18 cellular contexts compared by ENCODE assay signal in the genomic region with DNA sequence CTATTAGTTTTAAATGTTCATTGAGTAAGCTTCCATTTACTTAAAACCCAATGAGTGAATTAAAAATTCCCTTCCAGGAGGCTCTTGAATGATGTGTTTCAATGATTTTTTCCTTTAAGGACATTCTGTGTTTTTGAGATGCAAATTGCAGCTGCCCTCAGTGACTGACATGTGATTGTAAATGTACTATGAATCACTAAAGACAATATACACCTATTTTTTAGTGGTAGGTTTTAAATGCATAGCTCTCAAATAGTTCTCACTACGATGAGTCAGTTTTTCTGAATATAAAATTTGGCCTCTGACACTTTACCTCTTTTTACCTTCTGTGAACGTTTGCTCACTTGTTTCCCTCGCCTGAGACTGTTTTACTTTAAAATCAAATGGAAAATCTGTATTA.
DNase-seq lines count a peak whose midpoint lies in the region; ATAC-seq and TF ChIP-seq lines count a peak whose summit lies in the region.
"Had no signal": no experiment of that assay in that cellular context is flagged by ENCODE, and none has a peak within 500 bp of the region (broad histone marks: within the 10 kb centered on the region; RNA-seq: fewer than 3 reads in every experiment).

No MANE protein-coding gene starts in this region.

- H3K9me3 ChIP-seq in smooth muscle cell (replicated peaks; ENCODE audit: low read depth) = no peaks in the 10 kb centered on the region
- H3K9me3 ChIP-seq: BLaER1 had no signal

- H4K20me1 ChIP-seq in GM23338 (replicated peaks; ENCODE audit: insufficient read depth) = no peaks in the 10 kb centered on the region
- H4K20me1 ChIP-seq in smooth muscle cell (ENCODE audit: low read depth) = no peaks in the 10 kb centered on the region
- H4K20me1 ChIP-seq: BLaER1 had no signal

- H3K27me3 ChIP-seq in GM23338 (ENCODE audit: insufficient read depth) (no peaks in the 10 kb centered on the region), smooth muscle cell (ENCODE audit: low read depth) (peaks cover 3% of the 10 kb centered on the region)
- H3K27me3 ChIP-seq: BLaER1 had no signal

- H3K36me3 Mint-ChIP-seq in GM23338 (ENCODE audit: low read depth) = no peaks in the 10 kb centered on the region
- H3K36me3 Mint-ChIP-seq: CD4-positive, CD25-positive, alpha-beta regulatory T cell; CD8-positive, alpha-beta T cell had no signal

- H3F3A ChIP-seq in GM23338 (replicated peaks; ENCODE audit: low read depth) = no peaks in the 10 kb centered on the region
- H3F3A ChIP-seq in smooth muscle cell (ENCODE audit: low read depth) = no peaks in the 10 kb centered on the region

- H3K9ac ChIP-seq in smooth muscle cell (ENCODE audit: low read depth) = no peak overlapping the region
- H3K9ac ChIP-seq: BLaER1 had no signal

- H3K79me2 ChIP-seq in GM23338 (replicated peaks; ENCODE audit: insufficient read depth) (no peaks in the 10 kb centered on the region), smooth muscle cell (ENCODE audit: low read depth) (no peaks in the 10 kb centered on the region)

- CTCF ChIA-PET in RWPE1 (lab: Yijun Ruan, JAX) = no interaction called here

- TF ChIP-seq CTCF in GM23338 (conservative IDR thresholded peaks at IDR 0.05; ENCODE audit: low read depth in 2 of 2) (no peak), RWPE1 (conservative IDR thresholded peaks at IDR 0.05; ENCODE audit: low read depth) (no peak), epithelial cell of esophagus (IDR thresholded peaks at IDR 0.05; ENCODE audit: insufficient read depth, low read depth, low read length, missing control alignments) (no peak), smooth muscle cell (IDR thresholded peaks at IDR 0.05; ENCODE audit: borderline replicate concordance, insufficient read depth, poor library complexity, severe bottlenecking) (no peak)

- H3K27me3 Mint-ChIP-seq in GM23338 (ENCODE audit: insufficient read depth, low read depth, poor library complexity) = peaks cover 1% of the 10 kb centered on the region
- H3K27me3 Mint-ChIP-seq: CD4-positive, CD25-positive, alpha-beta regulatory T cell had no signal

- no peak for ATAC-seq in GM23338
- ATAC-seq: CD8-positive, alpha-beta T cell had no signal

- H3K9me3 Mint-ChIP-seq in GM23338 = no peaks in the 10 kb centered on the region
- H3K9me3 Mint-ChIP-seq: CD8-positive, alpha-beta T cell had no signal

- H3K4me3 Mint-ChIP-seq in GM23338 = no peak overlapping the region
- H3K4me3 Mint-ChIP-seq: B cell; CD4-positive, CD25-positive, alpha-beta regulatory T cell; CD8-positive, alpha-beta T cell had no signal

- no peak overlapping the region for H3K4me2 ChIP-seq in GM23338
- no peak overlapping the region for H3K4me2 ChIP-seq in smooth muscle cell
- H3K4me2 ChIP-seq: BLaER1 had no signal

- H3K27ac ChIP-seq in GM23338 (ENCODE audit: low read depth) (no peak overlapping the region), RWPE1 (no peak overlapping the region), smooth muscle cell (ENCODE audit: low read depth) (no peak overlapping the region)
- H3K27ac ChIP-seq: 22Rv1, BLaER1, C4-2B had no signal

- H2AFZ ChIP-seq in GM23338 (no peak overlapping the region), smooth muscle cell (ENCODE audit: low read depth) (no peak overlapping the region)

- peak overlapping the region; percentile 39; the same call in 1 of the 2 replicates for H3K27ac Mint-ChIP-seq in GM23338
- H3K27ac Mint-ChIP-seq: B cell; CD4-positive, CD25-positive, alpha-beta regulatory T cell; CD8-positive, alpha-beta T cell had no signal

- H3K4me1 Mint-ChIP-seq in GM23338 = peaks cover 29% of the 10 kb centered on the region
- H3K4me1 Mint-ChIP-seq: B cell; CD4-positive, CD25-positive, alpha-beta regulatory T cell had no signal

- H3K4me1 ChIP-seq in GM23338 (ENCODE audit: insufficient read depth) = peaks cover 24% of the 10 kb centered on the region
- no peaks in the 10 kb centered on the region for H3K4me1 ChIP-seq in smooth muscle cell (ENCODE audit: low read depth)
- H3K4me1 ChIP-seq: BLaER1 had no signal

- no peaks in the 10 kb centered on the region for H3K36me3 ChIP-seq in GM23338 (ENCODE audit: insufficient read depth)
- H3K36me3 ChIP-seq in smooth muscle cell (ENCODE audit: low read depth) = no peaks in the 10 kb centered on the region
- H3K36me3 ChIP-seq: BLaER1 had no signal

- DNase-seq in GM23338 (ENCODE audit: low spot score) (no peak), RWPE1 (ENCODE audit: low spot score) (peak; percentile 18), epithelial cell of esophagus (ENCODE audit: low read depth) (peak; percentile 17), renal cortical epithelial cell (ENCODE audit: low read depth) (peak; percentile 17), pons (ENCODE audit: low spot score) (no peak), DMS79 treated with DMSO at 0.1 percent for 48 hours (lab: John Stamatoyannopoulos, UW) (no peak), smooth muscle cell (lab: John Stamatoyannopoulos, UW; ENCODE audit: unreplicated experiment) (no peak)
- DNase-seq: CD4-positive, CD25-positive, alpha-beta regulatory T cell; CD8-positive, alpha-beta T cell; DMS 273 treated with DMSO at 0.1 percent for 48 hours; DMS79; GF-D8; GOT3; HCEC 1CT had no signal

- 61% methylated on average over 3 of the region's 3 CpGs for WGBS in smooth muscle cell (ENCODE audit: low lambda C conversion rate)

- no peaks in the 10 kb centered on the region for H3K9me2 ChIP-seq in GM23338 (ENCODE audit: insufficient read depth)

- POLR2A ChIA-PET in RWPE1 (lab: Yijun Ruan, JAX; ENCODE audit: low non-redundant PET) = no interaction called here

- H3K4me3 ChIP-seq in GM23338 = no peak overlapping the region
- no peak overlapping the region for H3K4me3 ChIP-seq in epithelial cell of esophagus (ENCODE audit: low read length)
- no peak overlapping the region for H3K4me3 ChIP-seq in smooth muscle cell
- H3K4me3 ChIP-seq: BLaER1 had no signal

TF ChIP-seq in GM23338, 12 proteins besides CTCF, POLR2A, EP300 and RAD21 (continues in another document):
- TF ChIP-seq EZH2phosphoT487 (IDR thresholded peaks at IDR 0.05; ENCODE audit: unreplicated experiment) = no peak
- no peak for TF ChIP-seq ZNF331 (CRISPR knock-in tag; IDR thresholded peaks at IDR 0.05; ENCODE audit: low read depth)
- no peak for TF ChIP-seq JUNB (IDR thresholded peaks at IDR 0.05; ENCODE audit: unreplicated experiment)
- TF ChIP-seq EZH2 (IDR thresholded peaks at IDR 0.05; ENCODE audit: low read depth, unreplicated experiment) = no peak
- TF ChIP-seq STAT1 (IDR thresholded peaks at IDR 0.05; ENCODE audit: unreplicated experiment) = no peak
- TF ChIP-seq, protein P1, sequence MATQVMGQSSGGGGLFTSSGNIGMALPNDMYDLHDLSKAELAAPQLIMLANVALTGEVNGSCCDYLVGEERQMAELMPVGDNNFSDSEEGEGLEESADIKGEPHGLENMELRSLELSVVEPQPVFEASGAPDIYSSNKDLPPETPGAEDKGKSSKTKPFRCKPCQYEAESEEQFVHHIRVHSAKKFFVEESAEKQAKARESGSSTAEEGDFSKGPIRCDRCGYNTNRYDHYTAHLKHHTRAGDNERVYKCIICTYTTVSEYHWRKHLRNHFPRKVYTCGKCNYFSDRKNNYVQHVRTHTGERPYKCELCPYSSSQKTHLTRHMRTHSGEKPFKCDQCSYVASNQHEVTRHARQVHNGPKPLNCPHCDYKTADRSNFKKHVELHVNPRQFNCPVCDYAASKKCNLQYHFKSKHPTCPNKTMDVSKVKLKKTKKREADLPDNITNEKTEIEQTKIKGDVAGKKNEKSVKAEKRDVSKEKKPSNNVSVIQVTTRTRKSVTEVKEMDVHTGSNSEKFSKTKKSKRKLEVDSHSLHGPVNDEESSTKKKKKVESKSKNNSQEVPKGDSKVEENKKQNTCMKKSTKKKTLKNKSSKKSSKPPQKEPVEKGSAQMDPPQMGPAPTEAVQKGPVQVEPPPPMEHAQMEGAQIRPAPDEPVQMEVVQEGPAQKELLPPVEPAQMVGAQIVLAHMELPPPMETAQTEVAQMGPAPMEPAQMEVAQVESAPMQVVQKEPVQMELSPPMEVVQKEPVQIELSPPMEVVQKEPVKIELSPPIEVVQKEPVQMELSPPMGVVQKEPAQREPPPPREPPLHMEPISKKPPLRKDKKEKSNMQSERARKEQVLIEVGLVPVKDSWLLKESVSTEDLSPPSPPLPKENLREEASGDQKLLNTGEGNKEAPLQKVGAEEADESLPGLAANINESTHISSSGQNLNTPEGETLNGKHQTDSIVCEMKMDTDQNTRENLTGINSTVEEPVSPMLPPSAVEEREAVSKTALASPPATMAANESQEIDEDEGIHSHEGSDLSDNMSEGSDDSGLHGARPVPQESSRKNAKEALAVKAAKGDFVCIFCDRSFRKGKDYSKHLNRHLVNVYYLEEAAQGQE (IDR thresholded peaks at IDR 0.05; ENCODE audit: unreplicated experiment) = no peak
- TF ChIP-seq, protein P2, sequence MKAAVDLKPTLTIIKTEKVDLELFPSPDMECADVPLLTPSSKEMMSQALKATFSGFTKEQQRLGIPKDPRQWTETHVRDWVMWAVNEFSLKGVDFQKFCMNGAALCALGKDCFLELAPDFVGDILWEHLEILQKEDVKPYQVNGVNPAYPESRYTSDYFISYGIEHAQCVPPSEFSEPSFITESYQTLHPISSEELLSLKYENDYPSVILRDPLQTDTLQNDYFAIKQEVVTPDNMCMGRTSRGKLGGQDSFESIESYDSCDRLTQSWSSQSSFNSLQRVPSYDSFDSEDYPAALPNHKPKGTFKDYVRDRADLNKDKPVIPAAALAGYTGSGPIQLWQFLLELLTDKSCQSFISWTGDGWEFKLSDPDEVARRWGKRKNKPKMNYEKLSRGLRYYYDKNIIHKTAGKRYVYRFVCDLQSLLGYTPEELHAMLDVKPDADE (IDR thresholded peaks at IDR 0.05) = no peak

Comparison
In these comparisons a context has a peak if more than half of its experiments do, and no peak if none do; other contexts are left out.
1. DNase-seq: peak in RWPE1 (single experiment), epithelial cell of esophagus (single experiment) and renal cortical epithelial cell (single experiment); none in GM23338 (single experiment), pons (single experiment), DMS79 treated with DMSO at 0.1 percent for 48 hours (single experiment) and smooth muscle cell (single experiment).